In genomic region chr18:47756364-47757016, GRCh38 we compare ENCODE assay signal across 8 cellular contexts.
A peak's percentile ranks its signal among the peaks of the same experiment; 100 is the strongest.
DNase-seq lines count a peak whose midpoint lies in the region; ATAC-seq, FAIRE-seq and TF ChIP-seq lines count a peak whose summit lies in the region.

No MANE protein-coding gene starts in this region.

- H3K79me2 ChIP-seq in DND-41 (ENCODE audit: insufficient read depth, low read length): no peaks in the 10 kb centered on the region

- no peaks in the 10 kb centered on the region for H3K36me3 ChIP-seq in DND-41 (ENCODE audit: insufficient read depth, low read length)
- H3K36me3 ChIP-seq in pancreas: no peaks in the 10 kb centered on the region

- H3K27me3 Mint-ChIP-seq in activated T-cell treated with anti-CD3 and anti-CD28 coated beads, Interleukin-2, amount 50 U/mL, for 4 hours (ENCODE audit: low read depth): peaks cover 34% of the 10 kb centered on the region

- peaks cover 16% of the 10 kb centered on the region for H3K9me3 Mint-ChIP-seq in activated T-cell treated with anti-CD3 and anti-CD28 coated beads, Interleukin-2, amount 50 U/mL, for 4 hours

- peak; percentile 77 for ATAC-seq in DND-41 (ENCODE audit: insufficient read depth, low read depth)
- peak; percentile 54 for ATAC-seq in HG03354 (IDR thresholded peaks at IDR 0.05; ENCODE audit: poor library complexity, severe bottlenecking, unreplicated experiment)
- ATAC-seq in activated T-cell treated with anti-CD3 and anti-CD28 coated beads, Interleukin-2, amount 50 U/mL, for 4 hours: no peak
- peak; percentile 65 for ATAC-seq in foreskin keratinocyte
- peak; percentile 66 to 92 (median 86) for ATAC-seq in pancreas
- ATAC-seq in HG02763 (IDR thresholded peaks at IDR 0.05; ENCODE audit: unreplicated experiment): no peak
- no peak for ATAC-seq in GM19328 (IDR thresholded peaks at IDR 0.05; ENCODE audit: unreplicated experiment)

- no peak overlapping the region for H3K4me3 Mint-ChIP-seq in activated T-cell treated with anti-CD3 and anti-CD28 coated beads, Interleukin-2, amount 50 U/mL, for 4 hours

- intact Hi-C loops in pancreas (cut with DNase I): loop anchor here in 1 of 3 donors (10.0 kb wide), 1 partner anchor 662 kb away; no protein-coding TSS in a partner anchor

- TF ChIP-seq CTCF in DND-41 (IDR thresholded peaks at IDR 0.05; ENCODE audit: borderline replicate concordance, extremely low read depth, low read length, poor library complexity, severe bottlenecking): peak; percentile 98
- peak; percentile 85 for TF ChIP-seq CTCF in foreskin keratinocyte (conservative IDR thresholded peaks at IDR 0.05)
- TF ChIP-seq CTCF in pancreas (IDR thresholded peaks at IDR 0.05): peak; percentile 72 to 87 (median 82)

- H2AFZ ChIP-seq in DND-41 (ENCODE audit: low read depth, low read length): no peak overlapping the region

- H3K4me1 ChIP-seq in DND-41 (ENCODE audit: insufficient read depth, low read length) (no peaks in the 10 kb centered on the region), foreskin keratinocyte (no peaks in the 10 kb centered on the region), pancreas (no peaks in the 10 kb centered on the region)

- DNase-seq in DND-41: peak; percentile 67
- DNase-seq in NOMO-1 treated with DMSO at 0.1 percent for 48 hours (lab: John Stamatoyannopoulos, UW; ENCODE audit: unreplicated experiment): peak; percentile 8
- peak; percentile 30 for DNase-seq in activated T-cell treated with anti-CD3 and anti-CD28 coated beads, Interleukin-2, amount 50 U/mL, for 4 hours
- DNase-seq in foreskin keratinocyte: peak in 1 of 2 donors; percentile 29
- DNase-seq in pancreas: peak; percentile 30 to 84 (median 69)

- H3K9me3 ChIP-seq in DND-41 (ENCODE audit: insufficient read depth, low read length, severe bottlenecking) (peaks cover 4% of the 10 kb centered on the region), pancreas (no peaks in the 10 kb centered on the region)

- H3K4me1 Mint-ChIP-seq in activated T-cell treated with anti-CD3 and anti-CD28 coated beads, Interleukin-2, amount 50 U/mL, for 4 hours (ENCODE audit: low read depth): no peaks in the 10 kb centered on the region

- no peak overlapping the region for H3K9ac ChIP-seq in DND-41 (ENCODE audit: low read depth, low read length)

- WGBS in pancreas, 2 donors: 11 to 13% methylated on average over 9 of the region's 9 CpGs

- no peak for FAIRE-seq in pancreas (lab: Jason Lieb, UNC)

- H3K27me3 ChIP-seq in DND-41 (ENCODE audit: insufficient read depth, low read length, poor library complexity) (no peaks in the 10 kb centered on the region), foreskin keratinocyte (no peaks in the 10 kb centered on the region), pancreas (no peaks in the 10 kb centered on the region)

- H4K20me1 ChIP-seq in DND-41 (ENCODE audit: insufficient read depth, low read length): 0 out of 2 replicates have a peak, but pooled peaks cover 5% of the 10 kb centered on the region

- H3K4me2 ChIP-seq in DND-41 (ENCODE audit: insufficient read depth, low read length): no peak overlapping the region

- H3K36me3 Mint-ChIP-seq in activated T-cell treated with anti-CD3 and anti-CD28 coated beads, Interleukin-2, amount 50 U/mL, for 4 hours (ENCODE audit: insufficient read depth): peaks cover 1% of the 10 kb centered on the region

- H3K4me3 ChIP-seq in DND-41 (ENCODE audit: low read depth in 1 of 2, low read length in 2 of 2) (no peak overlapping the region), pancreas (no peak overlapping the region)

- H3K27ac ChIP-seq in DND-41 (ENCODE audit: low read length): no peak overlapping the region
- no peak overlapping the region for H3K27ac ChIP-seq in foreskin keratinocyte
- no peak overlapping the region for H3K27ac ChIP-seq in pancreas

Comparison
In these comparisons a context has a peak if more than half of its experiments do, and no peak if none do; other contexts are left out.
1. ATAC-seq: peak in DND-41 (single experiment), HG03354 (single experiment), foreskin keratinocyte (single experiment) and pancreas (4 of 4); none in activated T-cell treated with anti-CD3 and anti-CD28 coated beads, Interleukin-2, amount 50 U/mL, for 4 hours (0 of 2), HG02763 (single experiment) and GM19328 (single experiment).
2. Peak in every context shown above with its lines, with median percentiles within 50 percentile points of each other: CTCF ChIP-seq.